ENCODE assay signal across 1 cellular context in genomic region chr17:76585048-76585648, GRCh38.
TF ChIP-seq lines count a peak whose summit lies in the region.

No MANE protein-coding gene starts in this region.

TF ChIP-seq in H1, 55 proteins besides CTCF, POLR2A, EP300 and RAD21:
- TF ChIP-seq SRF (IDR thresholded peaks at IDR 0.05; ENCODE audit: low read depth, low read length) = no peak
- TF ChIP-seq HDAC2 (IDR thresholded peaks at IDR 0.05; ENCODE audit: borderline replicate concordance in 1 of 2, low read depth in 2 of 2, low read length in 2 of 2) = no peak
- no peak for TF ChIP-seq USF2 (IDR thresholded peaks at IDR 0.05; ENCODE audit: low read length)
- TF ChIP-seq ZNF274 (IDR thresholded peaks at IDR 0.05; ENCODE audit: borderline replicate concordance, extremely low read depth, low read length) = no peak
- TF ChIP-seq KDM1A (IDR thresholded peaks at IDR 0.05; ENCODE audit: borderline replicate concordance, low read length) = no peak
- no peak for TF ChIP-seq CREB1 (IDR thresholded peaks at IDR 0.05)
- TF ChIP-seq ASH2L (IDR thresholded peaks at IDR 0.05; ENCODE audit: low read length) = peak; percentile 80
- TF ChIP-seq CBX5 (IDR thresholded peaks at IDR 0.05; ENCODE audit: low read depth, low read length) = no peak
- TF ChIP-seq SAP30 (IDR thresholded peaks at IDR 0.05; ENCODE audit: insufficient read depth, insufficient replicate concordance, low read length) = no peak
- no peak for TF ChIP-seq TEAD4 (IDR thresholded peaks at IDR 0.05; ENCODE audit: low read depth, low read length)
- 0 out of 4 replicates have a peak, but pooled peaks of 1 of the 2 experiments have one; percentile 32 for TF ChIP-seq SIN3A (conservative IDR thresholded peaks at IDR 0.05 in 1 of 2, IDR thresholded peaks at IDR 0.05 in 1 of 2; ENCODE audit: low read depth in 1 of 2, low read length in 2 of 2)
- TF ChIP-seq ATF2 (IDR thresholded peaks at IDR 0.05; ENCODE audit: low read length) = no peak
- no peak for TF ChIP-seq KDM5A (IDR thresholded peaks at IDR 0.05; ENCODE audit: low read length)
- TF ChIP-seq NANOG (IDR thresholded peaks at IDR 0.05; ENCODE audit: insufficient read depth, low read depth, low read length, poor library complexity, severe bottlenecking) = no peak
- TF ChIP-seq TBP (IDR thresholded peaks at IDR 0.05; ENCODE audit: low read depth, low read length) = no peak
- TF ChIP-seq BCL11A (IDR thresholded peaks at IDR 0.05; ENCODE audit: low read depth in 2 of 2, low read length in 2 of 2) = no peak
- TF ChIP-seq CTBP2 (IDR thresholded peaks at IDR 0.05; ENCODE audit: borderline replicate concordance, insufficient read depth, insufficient read length, low read length) = peak; percentile 5
- TF ChIP-seq MAX (IDR thresholded peaks at IDR 0.05) = no peak
- no peak for TF ChIP-seq TCF12 (IDR thresholded peaks at IDR 0.05; ENCODE audit: low read depth, low read length)
- no peak for TF ChIP-seq EGR1 (IDR thresholded peaks at IDR 0.05; ENCODE audit: borderline replicate concordance, low read depth, low read length)
- no peak for TF ChIP-seq SP1 (IDR thresholded peaks at IDR 0.05; ENCODE audit: low read depth, low read length)
- no peak for TF ChIP-seq HDAC6 (IDR thresholded peaks at IDR 0.05; ENCODE audit: low read depth, low read length)
- TF ChIP-seq KDM4A (IDR thresholded peaks at IDR 0.05; ENCODE audit: low read depth, low read length, severe bottlenecking) = peak; percentile 23
- no peak for TF ChIP-seq FOSL1 (IDR thresholded peaks at IDR 0.05; ENCODE audit: insufficient read depth, low read depth, low read length)
- no peak for TF ChIP-seq JUN (IDR thresholded peaks at IDR 0.05; ENCODE audit: low read depth, low read length)
- no peak for TF ChIP-seq CHD1 (IDR thresholded peaks at IDR 0.05; ENCODE audit: low read depth, low read length)
- TF ChIP-seq RFX5 (IDR thresholded peaks at IDR 0.05; ENCODE audit: borderline replicate concordance, low read depth, low read length) = no peak
- no peak for TF ChIP-seq CBX8 (IDR thresholded peaks at IDR 0.05; ENCODE audit: borderline replicate concordance, low read depth, low read length)
- TF ChIP-seq BACH1 (IDR thresholded peaks at IDR 0.05; ENCODE audit: low read length) = no peak
- no peak for TF ChIP-seq BRCA1 (IDR thresholded peaks at IDR 0.05; ENCODE audit: low read depth, low read length)
- no peak for TF ChIP-seq TAF1 (IDR thresholded peaks at IDR 0.05; ENCODE audit: low read depth, low read length)
- no peak for TF ChIP-seq POLR2AphosphoS5 (IDR thresholded peaks at IDR 0.05; ENCODE audit: low read depth, low read length)
- 0 out of 2 replicates have a peak, but pooled peaks have one; percentile 17 for TF ChIP-seq PHF8 (conservative IDR thresholded peaks at IDR 0.05; ENCODE audit: low read depth, low read length)
- TF ChIP-seq TAF7 (optimal IDR thresholded peaks at IDR 0.05; ENCODE audit: borderline replicate concordance, low read depth, low read length) = no peak
- peak; percentile 72 for TF ChIP-seq RNF2 (IDR thresholded peaks at IDR 0.05; ENCODE audit: borderline replicate concordance, low read depth, low read length, missing control alignments, poor library complexity, severe bottlenecking)
- peak; percentile 82 for TF ChIP-seq E2F6 (IDR thresholded peaks at IDR 0.05)
- TF ChIP-seq POU5F1 (IDR thresholded peaks at IDR 0.05; ENCODE audit: low read depth, low read length) = no peak
- no peak for TF ChIP-seq GABPA (IDR thresholded peaks at IDR 0.05; ENCODE audit: borderline replicate concordance, insufficient read depth, low read length)
- TF ChIP-seq EZH2 (IDR thresholded peaks at IDR 0.05; ENCODE audit: low read depth, low read length, severe bottlenecking) = peak; percentile 96
- no peak for TF ChIP-seq CEBPB (IDR thresholded peaks at IDR 0.05; ENCODE audit: low read depth, low read length)
- TF ChIP-seq SUZ12 (IDR thresholded peaks at IDR 0.05; ENCODE audit: low read length) = peak; percentile 97
- TF ChIP-seq SIRT6 (IDR thresholded peaks at IDR 0.05; ENCODE audit: low read length) = no peak
- no peak for TF ChIP-seq RBBP5 (IDR thresholded peaks at IDR 0.05; ENCODE audit: borderline replicate concordance, low read depth, low read length)
- TF ChIP-seq SIX5 (IDR thresholded peaks at IDR 0.05; ENCODE audit: low read depth, low read length) = no peak
- no peak for TF ChIP-seq RXRA (IDR thresholded peaks at IDR 0.05; ENCODE audit: insufficient read depth, low read depth, low read length)
- TF ChIP-seq CHD7 (IDR thresholded peaks at IDR 0.05; ENCODE audit: insufficient replicate concordance, low read length) = no peak
- no peak for TF ChIP-seq CHD2 (IDR thresholded peaks at IDR 0.05; ENCODE audit: low read length)
- no peak for TF ChIP-seq NRF1 (IDR thresholded peaks at IDR 0.05; ENCODE audit: low read depth, low read length)
TF ChIP-seq in H1: peak in this region for 9.
